ENCODE assay signal across 21 cellular contexts in the genomic region with DNA sequence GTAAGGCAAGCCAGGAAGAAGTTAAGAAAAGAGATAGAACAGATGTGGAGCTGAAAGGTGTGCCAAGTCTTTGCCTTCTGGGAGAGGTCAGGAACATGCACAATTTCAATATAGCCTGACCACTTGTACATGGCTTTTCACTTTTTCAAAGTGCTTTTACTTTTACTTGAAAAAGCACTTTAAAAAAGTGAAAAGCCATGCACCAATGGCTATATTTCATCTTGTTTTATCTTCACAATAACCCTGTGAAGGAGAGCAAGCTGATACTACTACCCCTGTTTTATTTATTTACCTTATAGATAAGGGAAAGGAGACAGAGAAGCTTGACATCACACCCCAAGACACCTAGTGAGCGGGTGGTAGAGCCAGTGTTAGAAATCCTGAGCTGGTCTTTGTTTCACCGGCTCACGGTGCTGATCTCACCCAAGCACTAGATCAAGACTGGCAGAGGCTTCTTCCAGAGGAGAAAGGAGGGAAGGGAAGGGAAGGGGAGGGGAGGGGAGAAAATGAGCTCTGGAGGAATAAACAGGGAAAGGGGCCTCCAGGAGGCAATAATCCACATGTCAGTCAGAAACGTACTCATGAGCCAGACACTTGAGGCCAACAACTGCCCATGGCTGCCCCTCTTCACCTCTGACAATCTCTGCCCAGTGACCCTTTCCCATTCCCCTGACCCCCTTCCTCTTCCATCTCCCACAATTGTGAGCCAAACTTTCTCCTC.
"Had no signal": no experiment of that assay in that cellular context is flagged by ENCODE, and none has a peak within 500 bp of the region (broad histone marks: within the 10 kb centered on the region; RNA-seq: fewer than 3 reads in every experiment).

No MANE protein-coding gene starts in this region.

- H3K4me3 Mint-ChIP-seq: immature natural killer cell, memory B cell, nephron progenitor cell had no signal

- H3K36me3 ChIP-seq: left ventricle myocardium inferior, lower lobe of right lung, sigmoid colon, stomach, thoracic aorta, transverse colon had no signal

- ATAC-seq: foreskin keratinocyte, left cardiac atrium, lower lobe of right lung had no signal

- H3K27me3 ChIP-seq: foreskin keratinocyte, sigmoid colon, stomach, transverse colon had no signal

- H3K9me3 Mint-ChIP-seq: nephron progenitor cell had no signal

- H3K4me1 ChIP-seq: lower lobe of right lung, sigmoid colon, transverse colon had no signal

- H3K9me3 ChIP-seq: left ventricle myocardium inferior, lower lobe of right lung, psoas muscle, sigmoid colon, stomach, thoracic aorta, transverse colon had no signal

- H3K4me1 Mint-ChIP-seq: nephron progenitor cell had no signal

- H3K4me3 ChIP-seq: left ventricle myocardium inferior, lower lobe of right lung, psoas muscle, sigmoid colon, skin epidermis, stomach, thoracic aorta, transverse colon had no signal

- DNase-seq: dermis blood vessel endothelial cell; erythroblast; foreskin keratinocyte; immature natural killer cell; kidney; left cardiac atrium; left ventricle myocardium inferior; lower lobe of right lung; nephron progenitor cell; psoas muscle; retina; sigmoid colon; stimulated activated CD4-positive, alpha-beta T cell treated with anti-CD3 and anti-CD28 coated beads, Interleukin-2, amount 100 ng/mL, for 24 hours; stimulated activated CD4-positive, alpha-beta T cell treated with anti-CD3 and anti-CD28 coated beads, Interleukin-4, amount 100 ng/mL, for 4 hours; stimulated activated naive CD4-positive, alpha-beta T cell; stomach; substantia nigra; transverse colon had no signal

- H3K36me3 Mint-ChIP-seq: immature natural killer cell, memory B cell had no signal

- H3K27me3 Mint-ChIP-seq: memory B cell had no signal

- H3K27ac ChIP-seq: foreskin keratinocyte, left ventricle myocardium inferior, lower lobe of right lung, psoas muscle, sigmoid colon, skin epidermis, stomach, thoracic aorta, transverse colon had no signal

- H3K27ac Mint-ChIP-seq: memory B cell, nephron progenitor cell had no signal
